Comparison of ENCODE assay signal across 8 cellular contexts in the genomic region with DNA sequence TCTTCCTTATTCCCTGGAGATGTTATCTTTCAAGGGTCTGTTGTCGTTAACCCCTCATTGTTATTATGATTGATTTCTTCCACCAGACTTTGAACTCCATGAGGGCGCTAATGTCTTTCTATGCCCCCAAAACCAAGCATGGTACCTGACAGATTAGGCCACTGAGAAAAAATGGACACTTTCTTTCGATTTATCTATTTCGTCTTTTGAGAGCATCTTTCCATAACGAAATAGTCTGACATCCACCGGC. TPM values are rescaled to one million over a fixed set of nuclear protein-coding genes. Genes with fewer than 3 reads are reported as not detected.
A peak's percentile ranks its signal among the peaks of the same experiment; 100 is the strongest.
DNase-seq lines count a peak whose midpoint lies in the region; ATAC-seq and TF ChIP-seq lines count a peak whose summit lies in the region.

No MANE protein-coding gene starts in this region.

- peak overlapping the region; percentile 93 for H3K9ac ChIP-seq in mucosa of stomach (ENCODE audit: low read length)

- intact Hi-C loops in breast epithelium (cut with DNase I; ENCODE audit: low total_unique reads): no loop called here

- no peak for ATAC-seq in HG03025 (IDR thresholded peaks at IDR 0.05; ENCODE audit: low FRiP score, unreplicated experiment)
- no peak for ATAC-seq in left lobe of liver

- POLR2A ChIA-PET in AG04449 (lab: Yijun Ruan, JAX): interaction anchor here (0.9 to 1.5 kb wide), 2 partner anchors 21 to 371 kb away, joined by 3 to 7 read pairs; partner anchors contain the start of genes COPB1 and CYP2R1

- H3K4me1 ChIP-seq in breast epithelium: peaks cover 0 to 6% of the 10 kb centered on the region in 2 donors
- H3K4me1 ChIP-seq in mucosa of stomach (ENCODE audit: control insufficient read depth, insufficient read depth, low read length): peaks cover 4% of the 10 kb centered on the region

- H3K4me3 ChIP-seq in AG04449 (ENCODE audit: low read depth, low read length) (peak overlapping the region; percentile 93), HL-60 (replicated peaks; ENCODE audit: insufficient read depth, low read length) (peak overlapping the region; percentile 87), breast epithelium (peak overlapping the region; percentile 73 to 86 (median 74)), mucosa of stomach (ENCODE audit: low read length) (peak overlapping the region; percentile 94)

- no peaks in the 10 kb centered on the region for H3K36me3 ChIP-seq in breast epithelium
- H3K36me3 ChIP-seq in mucosa of stomach (ENCODE audit: control insufficient read depth, insufficient read depth, low read length): no peaks in the 10 kb centered on the region

- DNase-seq in AG04449 (ENCODE audit: low read depth, low spot score) (no peak), HL-60 (ENCODE audit: low read depth in 1 of 2, low spot score in 1 of 2) (no peak), breast epithelium (ENCODE audit: low spot score in 2 of 2) (no peak), left lobe of liver (ENCODE audit: low spot score) (no peak), ureter (ENCODE audit: low spot score) (no peak)
- DNase-seq in central memory CD4-positive, alpha-beta T cell: no peak

- peak overlapping the region; percentile 87 for H3K27ac ChIP-seq in HL-60 (replicated peaks)
- peak overlapping the region; percentile 83 to 90 for H3K27ac ChIP-seq in breast epithelium

- no peaks in the 10 kb centered on the region for H3K9me3 ChIP-seq in breast epithelium
- H3K9me3 ChIP-seq in mucosa of stomach (ENCODE audit: control insufficient read depth, low read length): no peaks in the 10 kb centered on the region

- CTCF ChIA-PET in AG04449 (lab: Yijun Ruan, JAX): interaction anchor here (0.9 to 1.1 kb wide), 2 partner anchors 9 to 21 kb away, joined by 5 read pairs; partner anchors contain the start of gene COPB1

- TF ChIP-seq CTCF in AG04449 (IDR thresholded peaks at IDR 0.05; ENCODE audit: insufficient read depth, low read length, missing control alignments) (no peak), HL-60 (IDR thresholded peaks at IDR 0.05; ENCODE audit: insufficient read depth, low read length) (no peak), breast epithelium (IDR thresholded peaks at IDR 0.05) (no peak)

- H3K27me3 ChIP-seq in HL-60 (ENCODE audit: insufficient read depth, poor library complexity, severe bottlenecking): no peaks in the 10 kb centered on the region
- H3K27me3 ChIP-seq in breast epithelium: no peaks in the 10 kb centered on the region
- no peaks in the 10 kb centered on the region for H3K27me3 ChIP-seq in mucosa of stomach (ENCODE audit: control insufficient read depth, insufficient read depth, low read length)

- TF ChIP-seq POLR2A in breast epithelium (IDR thresholded peaks at IDR 0.05): no peak

RNA-seq across cellular contexts. Expression of gene PSMA1, which starts 0.6 kb away (rescaled TPM):
- 100 to 1,000 TPM; 107 to 120 (median 116) TPM for total RNA-seq in breast epithelium
- 63.9 TPM for total RNA-seq in left lobe of liver
- 138 TPM for total RNA-seq in ureter

RNA-seq across cellular contexts. Expression of gene COPB1, which starts 21.2 kb away (rescaled TPM):
- total RNA-seq in breast epithelium (100 to 1,000 TPM in 2 of 3 donors, 10 to 100 TPM in 1; 95.2 to 139 (median 115) TPM), left lobe of liver (40.8 TPM), ureter (87.2 TPM)
